In genomic region chr1:200491097-200491496, GRCh38 we compare ENCODE assay signal across 18 cellular contexts.
DNase-seq lines count a peak whose midpoint lies in the region; ATAC-seq, FAIRE-seq and TF ChIP-seq lines count a peak whose summit lies in the region.
"Had no signal": no experiment of that assay in that cellular context is flagged by ENCODE, and none has a peak within 500 bp of the region (broad histone marks: within the 10 kb centered on the region; RNA-seq: fewer than 3 reads in every experiment).

No MANE protein-coding gene starts in this region.

- intact Hi-C loops in pancreas (cut with DNase I): loop anchor here in 1 of 3 donors (10.0 kb wide), 1 partner anchor 206 kb away; no protein-coding TSS in a partner anchor

- H3K9me3 ChIP-seq in pancreas: no peaks in the 10 kb centered on the region
- H3K9me3 ChIP-seq: BLaER1 had no signal

- DNase-seq in NCI-H2227 treated with DMSO at 0.1 percent for 48 hours (lab: John Stamatoyannopoulos, UW) (peak; percentile 38), NCI-H2227 (lab: John Stamatoyannopoulos, UW; ENCODE audit: unreplicated experiment) (no peak), HEK293T (ENCODE audit: extremely low spot score) (no peak), NCI-H748 treated with DMSO at 0.1 percent for 48 hours (lab: John Stamatoyannopoulos, UW) (peak; percentile 56), pancreas (no peak)
- DNase-seq: CD4-positive, alpha-beta memory T cell; DMS153; DMS79; GDM1; H9 had no signal

- H3K4me1 ChIP-seq in pancreas: peaks cover 0 to 11% (median 10%) of the 10 kb centered on the region in 3 donors
- H3K4me1 ChIP-seq: BLaER1 had no signal

- CTCF ChIA-PET in HEK293T (lab: Yijun Ruan, JAX): interaction anchor here (0.6 to 1.5 kb wide), 2 partner anchors 65 to 215 kb away, joined by 6 to 9 read pairs; no protein-coding TSS in a partner anchor

- FAIRE-seq in pancreas (lab: Jason Lieb, UNC): no peak
- FAIRE-seq: GM12892, GM18507, H1, HTR-8/SVneo had no signal

- POLR2A ChIA-PET in HEK293T (lab: Yijun Ruan, JAX): interaction anchor here (1.3 to 1.6 kb wide), 2 partner anchors 15 to 81 kb away, joined by 3 to 5 read pairs; partner anchors contain the start of gene ZNF281

- ATAC-seq in pancreas (peak; percentile 46 to 64 (median 54)), GM21381 (IDR thresholded peaks at IDR 0.05; ENCODE audit: unreplicated experiment) (no peak), GM18517 (IDR thresholded peaks at IDR 0.05; ENCODE audit: unreplicated experiment) (no peak)

- no peaks in the 10 kb centered on the region for H3K27me3 ChIP-seq in pancreas
- H3K27me3 ChIP-seq: BLaER1 had no signal

- H3K27ac ChIP-seq in pancreas: no peak overlapping the region
- H3K27ac ChIP-seq: 22Rv1, BLaER1 had no signal

- 15 to 19% methylated on average over 2 of the region's 2 CpGs for WGBS in pancreas, 2 donors

- H3K4me3 ChIP-seq in pancreas: no peak overlapping the region
- H3K4me3 ChIP-seq: BLaER1 had no signal

- H3K36me3 ChIP-seq in pancreas: no peaks in the 10 kb centered on the region
- H3K36me3 ChIP-seq: BLaER1 had no signal

- no peak for TF ChIP-seq CTCF in pancreas (IDR thresholded peaks at IDR 0.05)

TF ChIP-seq in HEK293T, 16 proteins besides CTCF, POLR2A, EP300 and RAD21:
- TF ChIP-seq L3MBTL2 (conservative IDR thresholded peaks at IDR 0.05) (no peak; the same call in 1 of the 2 replicates), LEF1 (IDR thresholded peaks at IDR 0.05; ENCODE audit: borderline replicate concordance) (no peak), FOXM1 (IDR thresholded peaks at IDR 0.05; ENCODE audit: borderline replicate concordance) (no peak), TARDBP (IDR thresholded peaks at IDR 0.05) (no peak), BHLHE40 (IDR thresholded peaks at IDR 0.05; ENCODE audit: borderline replicate concordance) (no peak), CTBP1 (IDR thresholded peaks at IDR 0.05; ENCODE audit: borderline replicate concordance) (peak; percentile 76; the same call in 1 of the 2 replicates), NFRKB (IDR thresholded peaks at IDR 0.05) (no peak), FOXK2 (IDR thresholded peaks at IDR 0.05) (no peak), ELF4 (IDR thresholded peaks at IDR 0.05) (no peak), ARNT (IDR thresholded peaks at IDR 0.05) (no peak), ZNF384 (IDR thresholded peaks at IDR 0.05) (peak; percentile 61), HDGF (IDR thresholded peaks at IDR 0.05; ENCODE audit: borderline replicate concordance) (no peak), SUZ12 (IDR thresholded peaks at IDR 0.05) (no peak), PKNOX1 (IDR thresholded peaks at IDR 0.05) (peak; percentile 92), FOXA1 (IDR thresholded peaks at IDR 0.05) (peak; percentile 69; the same call in 1 of the 2 replicates), SP1 (IDR thresholded peaks at IDR 0.05) (no peak)

Comparison
In these comparisons a context has a peak if more than half of its experiments do, and no peak if none do; other contexts are left out.
1. DNase-seq: peak in NCI-H2227 treated with DMSO at 0.1 percent for 48 hours (single experiment) and NCI-H748 treated with DMSO at 0.1 percent for 48 hours (single experiment); none in NCI-H2227 (single experiment), HEK293T (single experiment) and pancreas (0 of 6).
2. ATAC-seq: peak in pancreas (4 of 4); none in GM21381 (single experiment) and GM18517 (single experiment).